In genomic region chr10:114038819-114039218, GRCh38 we compare ENCODE assay signal across 16 cellular contexts. TPM values are rescaled to one million over a fixed set of nuclear protein-coding genes. Genes with fewer than 3 reads are reported as not detected.
DNase-seq lines count a peak whose midpoint lies in the region; ATAC-seq and TF ChIP-seq lines count a peak whose summit lies in the region.
"Had no signal": no experiment of that assay in that cellular context is flagged by ENCODE, and none has a peak within 500 bp of the region (broad histone marks: within the 10 kb centered on the region; RNA-seq: fewer than 3 reads in every experiment).

No MANE protein-coding gene starts in this region.

- H3K9me3 ChIP-seq in PC-3 (ENCODE audit: low read length): no peaks in the 10 kb centered on the region
- H3K9me3 ChIP-seq: HAP-1 had no signal

- H3K4me1 ChIP-seq in PC-3 (ENCODE audit: insufficient read depth, low read length): peaks cover 12% of the 10 kb centered on the region
- H3K4me1 ChIP-seq: HAP-1 had no signal

- H3F3A ChIP-seq in PC-3 (ENCODE audit: low read length, unreplicated experiment): no peaks in the 10 kb centered on the region

- H3K4me3 ChIP-seq in PC-3 (ENCODE audit: low read length): no peak overlapping the region
- H3K4me3 ChIP-seq: HAP-1, K562 had no signal

- POLR2A ChIA-PET in PC-3 (lab: Charles Lee; ENCODE audit: unreplicated experiment): no interaction called here

- ATAC-seq in PC-3: peak; percentile 18; the same call in 1 of the 2 replicates
- ATAC-seq in activated CD8-positive, alpha-beta memory T cell treated with anti-CD3 and anti-CD28 coated beads, Interleukin-2, amount 10 ng/mL, durations not matched to agents 7 days and 5 days: no peak
- no peak for ATAC-seq in HG03457 (IDR thresholded peaks at IDR 0.05; ENCODE audit: unreplicated experiment)
- ATAC-seq: CD8-positive, alpha-beta T cell; K562 had no signal

- no peaks in the 10 kb centered on the region for H3K9me3 Mint-ChIP-seq in HFFc6
- H3K9me3 Mint-ChIP-seq in activated CD8-positive, alpha-beta memory T cell treated with anti-CD3 and anti-CD28 coated beads, Interleukin-2, amount 10 ng/mL, durations not matched to agents 7 days and 5 days (ENCODE audit: low read depth): no peaks in the 10 kb centered on the region
- H3K9me3 Mint-ChIP-seq: CD8-positive, alpha-beta T cell had no signal

- H2AFZ ChIP-seq in PC-3 (ENCODE audit: low read length): no peak overlapping the region

- DNase-seq in ELR (ENCODE audit: low read depth) (peak; percentile 49), HFFc6 (peak; percentile 16), PC-3 (peak; percentile 60), renal cortical epithelial cell (ENCODE audit: low read depth) (peak; percentile 37), HuH-7.5 (ENCODE audit: low spot score) (no peak), NCI-H1930 (lab: John Stamatoyannopoulos, UW) (no peak)
- DNase-seq in activated CD8-positive, alpha-beta memory T cell treated with anti-CD3 and anti-CD28 coated beads, Interleukin-2, amount 10 ng/mL, durations not matched to agents 7 days and 5 days: no peak
- DNase-seq: CD8-positive, alpha-beta T cell; COR-L47; DND-41; GOT3 had no signal

- peaks cover 10% of the 10 kb centered on the region for H3K27me3 Mint-ChIP-seq in HFFc6 (ENCODE audit: insufficient read depth)
- H3K27me3 Mint-ChIP-seq in activated CD8-positive, alpha-beta memory T cell treated with anti-CD3 and anti-CD28 coated beads, Interleukin-2, amount 10 ng/mL, durations not matched to agents 7 days and 5 days: peaks cover 73% of the 10 kb centered on the region

- H3K4me3 Mint-ChIP-seq in HFFc6: no peak overlapping the region
- H3K4me3 Mint-ChIP-seq in activated CD8-positive, alpha-beta memory T cell treated with anti-CD3 and anti-CD28 coated beads, Interleukin-2, amount 10 ng/mL, durations not matched to agents 7 days and 5 days: no peak overlapping the region
- H3K4me3 Mint-ChIP-seq: CD8-positive, alpha-beta T cell had no signal

- H3K27me3 ChIP-seq in PC-3 (ENCODE audit: low read length): peaks cover 11% of the 10 kb centered on the region

- no peaks in the 10 kb centered on the region for H3K36me3 Mint-ChIP-seq in HFFc6 (ENCODE audit: low read depth)
- H3K36me3 Mint-ChIP-seq in activated CD8-positive, alpha-beta memory T cell treated with anti-CD3 and anti-CD28 coated beads, Interleukin-2, amount 10 ng/mL, durations not matched to agents 7 days and 5 days: no peaks in the 10 kb centered on the region
- H3K36me3 Mint-ChIP-seq: CD8-positive, alpha-beta T cell had no signal

- H3K79me2 ChIP-seq in PC-3 (ENCODE audit: low read length): no peaks in the 10 kb centered on the region

- intact Hi-C loops in PC-3 (cut with micrococcal nuclease): loop anchor here (10.0 kb wide), 1 partner anchor 124 kb away; no protein-coding TSS in a partner anchor

- no peaks in the 10 kb centered on the region for H3K36me3 ChIP-seq in PC-3 (ENCODE audit: low read depth, low read length)
- H3K36me3 ChIP-seq: HAP-1 had no signal

- 0 out of 2 replicates have a peak overlapping the region, but pooled peaks have one; percentile 13 for H3K4me2 ChIP-seq in PC-3 (ENCODE audit: low read length)

- no peak overlapping the region for H3K9ac ChIP-seq in PC-3 (ENCODE audit: low read length)

- no peaks in the 10 kb centered on the region for H4K20me1 ChIP-seq in PC-3 (ENCODE audit: low read length)

- BruUV-seq in PC-3 (replicated peaks; lab: Mats Ljungman, UMichigan): no TSS peak

- CTCF ChIA-PET in PC-3 (lab: Charles Lee): no interaction called here
- CTCF ChIA-PET in activated CD8-positive, alpha-beta memory T cell treated with anti-CD3 and anti-CD28 coated beads, Interleukin-2, amount 10 ng/mL, durations not matched to agents 7 days and 5 days (lab: Charles Lee): no interaction called here

- H3K4me1 Mint-ChIP-seq in HFFc6 (ENCODE audit: low read depth): peaks cover 16% of the 10 kb centered on the region
- H3K4me1 Mint-ChIP-seq in activated CD8-positive, alpha-beta memory T cell treated with anti-CD3 and anti-CD28 coated beads, Interleukin-2, amount 10 ng/mL, durations not matched to agents 7 days and 5 days: peaks cover 6% of the 10 kb centered on the region

- no peak overlapping the region for H3K27ac Mint-ChIP-seq in HFFc6
- H3K27ac Mint-ChIP-seq in activated CD8-positive, alpha-beta memory T cell treated with anti-CD3 and anti-CD28 coated beads, Interleukin-2, amount 10 ng/mL, durations not matched to agents 7 days and 5 days: no peak overlapping the region
- H3K27ac Mint-ChIP-seq: CD14-positive monocyte; CD8-positive, alpha-beta T cell had no signal

- 0 out of 2 replicates have a peak overlapping the region, but pooled peaks have one; percentile 9 for H3K27ac ChIP-seq in PC-3 (ENCODE audit: low read length)
- H3K27ac ChIP-seq: HL-60 had no signal

- no peaks in the 10 kb centered on the region for H3K9me2 ChIP-seq in PC-3 (replicated peaks; ENCODE audit: low read length)

- TF ChIP-seq CTCF in HFFc6 (IDR thresholded peaks at IDR 0.05) (no peak), PC-3 (conservative IDR thresholded peaks at IDR 0.05; ENCODE audit: low read depth, low read length) (no peak)

RNA-seq across cellular contexts. Expression of gene ADRB1, which starts 4.8 kb away (rescaled TPM):
- total RNA-seq in HFFc6 (2021; fragmentation: NEBNext Ultra II Directional; extraction: Animal tissue kit (Norgen Biotek cat#: 25700)): under 1 TPM in 1 of 6 experiments, not detected in 5; 0.07 TPM
- 0.15 and 0.29 TPM in 2 replicates for total RNA-seq in PC-3 (2014; rRNA removed)
- under 0.01 TPM in 1 of 2 replicates, not detected in the other for total RNA-seq in renal cortical epithelial cell
- total RNA-seq in activated CD8-positive, alpha-beta memory T cell treated with anti-CD3 and anti-CD28 coated beads, Interleukin-2, amount 10 ng/mL, durations not matched to agents 7 days and 5 days: 1 to 10 TPM; 2.3 to 2.8 TPM

Comparison
In these comparisons a context has a peak if more than half of its experiments do, and no peak if none do; other contexts are left out.
1. DNase-seq: peak in ELR (single experiment), HFFc6 (single experiment), PC-3 (single experiment) and renal cortical epithelial cell (single experiment); none in HuH-7.5 (single experiment), NCI-H1930 (0 of 2) and activated CD8-positive, alpha-beta memory T cell treated with anti-CD3 and anti-CD28 coated beads, Interleukin-2, amount 10 ng/mL, durations not matched to agents 7 days and 5 days (single experiment).